In the genomic region with DNA sequence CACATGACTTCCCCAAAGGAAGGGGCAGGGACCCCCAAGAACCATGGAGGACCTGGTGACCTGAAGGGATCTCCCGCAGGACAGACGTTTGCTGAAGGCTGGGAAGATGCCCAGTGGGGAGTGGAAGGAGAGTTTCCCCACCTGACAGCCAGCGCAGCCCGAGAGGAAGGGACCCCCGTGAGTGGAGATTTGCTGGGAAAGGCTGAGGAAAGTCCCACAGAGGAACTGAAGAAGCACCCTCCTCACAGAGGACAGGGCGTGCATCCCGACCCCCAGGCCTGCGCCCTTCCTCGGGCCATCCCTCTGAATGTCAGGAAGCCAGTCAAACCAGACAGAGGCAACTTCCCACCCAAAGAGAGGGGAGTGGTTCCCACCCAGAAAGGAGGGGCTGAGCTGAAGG, we compare ENCODE assay signal across 28 cellular contexts.
"Had no signal": no experiment of that assay in that cellular context is flagged by ENCODE, and none has a peak within 500 bp of the region (broad histone marks: within the 10 kb centered on the region; RNA-seq: fewer than 3 reads in every experiment).

No MANE protein-coding gene starts in this region.

- H3K27me3 Mint-ChIP-seq: type B pancreatic cell had no signal

- H3K4me3 Mint-ChIP-seq: stimulated activated effector memory CD8-positive, alpha-beta T cell treated with anti-CD3 and anti-CD28 coated beads, Interleukin-12 subunit alpha, Interleukin-12 subunit beta, amount 100 ng/mL, for 72 hours; stimulated activated memory B cell treated with anti-CD40 and anti-IgM and Interleukin-4, amounts not matched to agents 10 μg/mL and 1 μg/mL and 100 μg/mL, for 72 hours; stimulated activated naive B cell treated with anti-CD40 and anti-IgM and Interleukin-4, amounts not matched to agents 10 μg/mL and 1 μg/mL and 100 μg/mL, for 72 hours; stimulated activated naive CD8-positive, alpha-beta T cell treated with anti-CD3 and anti-CD28 coated beads, Interleukin-15, amount 100 ng/mL, for 72 hours; stimulated activated naive CD8-positive, alpha-beta T cell treated with anti-CD3 and anti-CD28 coated beads, Interleukin-15, Interleukin-2, amounts not matched to agents 100 ng/mL and 50 ng/mL, for 24 hours; type B pancreatic cell had no signal

- H3K9me3 Mint-ChIP-seq: stimulated activated effector memory CD8-positive, alpha-beta T cell treated with anti-CD3 and anti-CD28 coated beads, Interleukin-12 subunit alpha, Interleukin-12 subunit beta, amount 100 ng/mL, for 72 hours; stimulated activated memory B cell treated with anti-CD40 and anti-IgM and Interleukin-4, amounts not matched to agents 10 μg/mL and 1 μg/mL and 100 μg/mL, for 72 hours; stimulated activated naive B cell treated with anti-CD40 and anti-IgM and Interleukin-4, amounts not matched to agents 10 μg/mL and 1 μg/mL and 100 μg/mL, for 72 hours; stimulated activated naive CD8-positive, alpha-beta T cell treated with anti-CD3 and anti-CD28 coated beads, Interleukin-15, amount 100 ng/mL, for 72 hours; stimulated activated naive CD8-positive, alpha-beta T cell treated with anti-CD3 and anti-CD28 coated beads, Interleukin-15, Interleukin-2, amounts not matched to agents 100 ng/mL and 50 ng/mL, for 24 hours; type B pancreatic cell had no signal

- H3K27me3 ChIP-seq: stomach, suprapubic skin, testis, thyroid gland, tibial artery, tibial nerve, transverse colon, upper lobe of left lung, upper lobe of right lung, uterus, vagina had no signal

- H3K27ac Mint-ChIP-seq: stimulated activated effector memory CD8-positive, alpha-beta T cell treated with anti-CD3 and anti-CD28 coated beads, Interleukin-12 subunit alpha, Interleukin-12 subunit beta, amount 100 ng/mL, for 72 hours; stimulated activated memory B cell treated with anti-CD40 and anti-IgM and Interleukin-4, amounts not matched to agents 10 μg/mL and 1 μg/mL and 100 μg/mL, for 72 hours; stimulated activated naive B cell treated with anti-CD40 and anti-IgM and Interleukin-4, amounts not matched to agents 10 μg/mL and 1 μg/mL and 100 μg/mL, for 72 hours; stimulated activated naive CD8-positive, alpha-beta T cell treated with anti-CD3 and anti-CD28 coated beads, Interleukin-15, Interleukin-2, amounts not matched to agents 100 ng/mL and 50 ng/mL, for 24 hours; type B pancreatic cell had no signal

- H3K9me3 ChIP-seq: stomach, suprapubic skin, testis, thoracic aorta, thyroid gland, tibial artery, tibial nerve, transverse colon, upper lobe of left lung, upper lobe of right lung, uterus, vagina had no signal

- H3K4me1 ChIP-seq: stomach, testis, tibial artery, transverse colon, uterus, vagina had no signal

- H3K4me3 ChIP-seq: stomach, suprapubic skin, testis, thoracic aorta, thyroid gland, tibial artery, tibial nerve, transverse colon, upper lobe of left lung, upper lobe of right lung, uterus, vagina had no signal

- H3K27ac ChIP-seq: stomach, suprapubic skin, testis, thoracic aorta, thyroid gland, tibial artery, tibial nerve, transverse colon, upper lobe of left lung, upper lobe of right lung, uterus, vagina had no signal

- H3K36me3 Mint-ChIP-seq: stimulated activated effector memory CD8-positive, alpha-beta T cell treated with anti-CD3 and anti-CD28 coated beads, Interleukin-12 subunit alpha, Interleukin-12 subunit beta, amount 100 ng/mL, for 72 hours; stimulated activated memory B cell treated with anti-CD40 and anti-IgM and Interleukin-4, amounts not matched to agents 10 μg/mL and 1 μg/mL and 100 μg/mL, for 72 hours; stimulated activated naive B cell treated with anti-CD40 and anti-IgM and Interleukin-4, amounts not matched to agents 10 μg/mL and 1 μg/mL and 100 μg/mL, for 72 hours had no signal

- DNase-seq: stimulated activated CD4-positive, alpha-beta T cell treated with anti-CD3 and anti-CD28 coated beads, Interleukin-2, amount 100 ng/mL, for 48 hours; stimulated activated CD4-positive, alpha-beta T cell treated with anti-CD3 and anti-CD28 coated beads, Interleukin-4, amount 100 ng/mL, for 1 hour; stimulated activated CD4-positive, alpha-beta T cell treated with anti-CD3 and anti-CD28 coated beads, Interleukin-4, amount 100 ng/mL, for 24 hours; stimulated activated CD4-positive, alpha-beta T cell treated with anti-CD3 and anti-CD28 coated beads, Interleukin-4, amount 100 ng/mL, for 4 hours; stimulated activated CD8-positive, alpha-beta memory T cell treated with anti-CD3 and anti-CD28 coated beads, Interleukin-4, amount 100 ng/mL, for 48 hours; stimulated activated naive B cell treated with anti-CD40 and anti-IgM and Interleukin-4, amounts not matched to agents 10 μg/mL and 1 μg/mL and 100 μg/mL, for 72 hours; stimulated activated naive CD4-positive, alpha-beta T cell; stimulated activated naive CD4-positive, alpha-beta T cell treated with Interleukin-2 at 50 U/mL for 16 hours; stimulated activated naive CD8-positive, alpha-beta T cell treated with anti-CD3 and anti-CD28 coated beads, Interleukin-15, amount 100 ng/mL, for 72 hours; stimulated activated naive CD8-positive, alpha-beta T cell treated with anti-CD3 and anti-CD28 coated beads, Interleukin-15, Interleukin-2, amounts not matched to agents 100 U/mL and 50 U/mL, for 24 hours; stomach; substantia nigra; testis; thyroid gland; tibial artery; transverse colon; trophoblast cell; upper lobe of left lung; upper lobe of right lung; uterus had no signal

- H3K36me3 ChIP-seq: uterus had no signal

- ATAC-seq: stimulated activated effector memory CD8-positive, alpha-beta T cell treated with anti-CD3 and anti-CD28 coated beads, Interleukin-12 subunit alpha, Interleukin-12 subunit beta, amount 100 ng/mL, for 72 hours; stimulated activated memory B cell treated with anti-CD40 and anti-IgM and Interleukin-4, amounts not matched to agents 10 μg/mL and 1 μg/mL and 100 μg/mL, for 72 hours; stimulated activated naive B cell treated with anti-CD40 and anti-IgM and Interleukin-4, amounts not matched to agents 10 μg/mL and 1 μg/mL and 100 μg/mL, for 72 hours; stimulated activated naive CD8-positive, alpha-beta T cell treated with anti-CD3 and anti-CD28 coated beads, Interleukin-15, amount 100 ng/mL, for 72 hours; stimulated activated naive CD8-positive, alpha-beta T cell treated with anti-CD3 and anti-CD28 coated beads, Interleukin-15, Interleukin-2, amounts not matched to agents 100 U/mL and 50 U/mL, for 24 hours; upper lobe of right lung had no signal
